ENCODE assay signal across 1 cellular context in genomic region chr18:49843778-49844625, GRCh38.
TF ChIP-seq lines count a peak whose summit lies in the region.

No MANE protein-coding gene starts in this region.

TF ChIP-seq in WTC11, 78 proteins besides CTCF, POLR2A, EP300 and RAD21 (continued from another document):
- no peak for TF ChIP-seq ZNF232 (CRISPR knock-in tag; IDR thresholded peaks at IDR 0.05)
